Comparison of ENCODE assay signal across 18 cellular contexts in the genomic region with DNA sequence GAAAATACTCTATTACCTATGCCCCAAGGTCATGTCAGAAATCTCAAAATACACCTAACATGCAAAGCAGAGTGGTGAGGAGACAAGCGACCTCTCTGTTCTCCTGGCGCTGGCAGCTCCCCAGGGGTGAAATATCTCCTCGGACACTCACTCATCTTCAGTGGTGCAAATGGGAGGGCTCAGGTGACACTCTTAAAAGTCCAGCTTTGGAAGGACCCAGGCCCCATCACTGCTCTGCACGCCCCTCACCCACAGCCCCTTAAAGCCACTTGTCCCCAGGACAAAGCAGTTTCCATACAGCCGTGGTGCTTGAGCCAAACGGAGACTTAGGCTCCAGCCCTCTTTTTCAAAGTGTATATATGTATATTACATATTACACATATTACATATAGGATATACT. TPM values are rescaled to one million over a fixed set of nuclear protein-coding genes. Genes with fewer than 3 reads are reported as not detected.
DNase-seq lines count a peak whose midpoint lies in the region; ATAC-seq and TF ChIP-seq lines count a peak whose summit lies in the region.
"Had no signal": no experiment of that assay in that cellular context is flagged by ENCODE, and none has a peak within 500 bp of the region (broad histone marks: within the 10 kb centered on the region; RNA-seq: fewer than 3 reads in every experiment).

No MANE protein-coding gene starts in this region.

- intact Hi-C loops in Right ventricle myocardium inferior (cut with DNase I) = no loop called here
- intact Hi-C loops in left ventricle myocardium superior (cut with micrococcal nuclease) = no loop called here
- intact Hi-C loops in left lung (cut with DNase I) = no loop called here
- intact Hi-C loops in upper lobe of right lung (cut with DNase I) = no loop called here

- H3K36me3 ChIP-seq in left lung = no peaks in the 10 kb centered on the region
- H3K36me3 ChIP-seq in upper lobe of right lung = no peaks in the 10 kb centered on the region
- H3K36me3 ChIP-seq: SJSA1 had no signal

- H3K9me3 ChIP-seq in left lung = no peaks in the 10 kb centered on the region
- no peaks in the 10 kb centered on the region for H3K9me3 ChIP-seq in upper lobe of right lung
- H3K9me3 ChIP-seq: SJSA1 had no signal

- TF ChIP-seq CTCF in left lung (IDR thresholded peaks at IDR 0.05) (no peak), upper lobe of right lung (IDR thresholded peaks at IDR 0.05) (no peak)

- peak; percentile 26 for DNase-seq in Right ventricle myocardium inferior (ENCODE audit: missing footprints)
- no peak for DNase-seq in left ventricle myocardium superior
- DNase-seq in NCI-H526 treated with DMSO at 0.1 percent for 48 hours (lab: John Stamatoyannopoulos, UW) = peak; percentile 66
- DNase-seq in left lung = peak; percentile 17 to 26
- DNase-seq in upper lobe of right lung = peak; percentile 19
- DNase-seq in MV-4-11 (lab: John Stamatoyannopoulos, UW) = no peak
- DNase-seq: 8988T, KG1, NCI-H1105, NCI-H146, NCI-H2081, NCI-H2171, NCI-H345 had no signal

- H3K27ac ChIP-seq in left lung (no peak overlapping the region), upper lobe of right lung (no peak overlapping the region)
- H3K27ac ChIP-seq: HL-60, RWPE1, SJSA1 had no signal

- H3K27me3 ChIP-seq in left lung = no peaks in the 10 kb centered on the region
- no peaks in the 10 kb centered on the region for H3K27me3 ChIP-seq in upper lobe of right lung
- H3K27me3 ChIP-seq: SJSA1 had no signal

- peaks cover 7 to 29% of the 10 kb centered on the region in 2 donors for H3K4me1 ChIP-seq in left lung
- peaks cover 21% of the 10 kb centered on the region for H3K4me1 ChIP-seq in upper lobe of right lung
- H3K4me1 ChIP-seq: SJSA1 had no signal

- H3K4me3 ChIP-seq in left lung (no peak overlapping the region), upper lobe of right lung (no peak overlapping the region)
- H3K4me3 ChIP-seq: SJSA1 had no signal

- ATAC-seq in Right ventricle myocardium inferior = no peak
- ATAC-seq in left ventricle myocardium superior = no peak
- no peak for ATAC-seq in left lung
- ATAC-seq in upper lobe of right lung = no peak
- no peak for ATAC-seq in GM18517 (IDR thresholded peaks at IDR 0.05; ENCODE audit: unreplicated experiment)
- ATAC-seq: HCT116 had no signal

RNA-seq across cellular contexts. Expression of gene PRKAG2, which starts 12.4 kb away (rescaled TPM):
- 122 TPM for total RNA-seq in Right ventricle myocardium inferior
- total RNA-seq in left ventricle myocardium superior = 113 TPM
- 10 to 100 TPM; 23.3 to 34.6 TPM for total RNA-seq in left lung
- total RNA-seq in upper lobe of right lung = 35.6 TPM

Comparison
In these comparisons a context has a peak if more than half of its experiments do, and no peak if none do; other contexts are left out.
1. DNase-seq: peak in Right ventricle myocardium inferior (single experiment), NCI-H526 treated with DMSO at 0.1 percent for 48 hours (single experiment), left lung (2 of 2) and upper lobe of right lung (single experiment); none in left ventricle myocardium superior (single experiment) and MV-4-11 (single experiment).